ENCODE assay signal across 2 cellular contexts in genomic region chr9:19050637-19051591, GRCh38.
TF ChIP-seq lines count a peak whose summit lies in the region.

No MANE protein-coding gene starts in this region.

TF ChIP-seq in A549, 52 proteins besides CTCF, POLR2A, EP300 and RAD21:
- TF ChIP-seq MAFK (IDR thresholded peaks at IDR 0.05; ENCODE audit: partially characterized antibody): peak; percentile 75
- TF ChIP-seq JUNB (IDR thresholded peaks at IDR 0.05): no peak

TF ChIP-seq in GM12878, 131 proteins besides CTCF, POLR2A, EP300 and RAD21:
- TF ChIP-seq SIX5 (IDR thresholded peaks at IDR 0.05; ENCODE audit: low read depth, low read length, severe bottlenecking): no peak
- no peak for TF ChIP-seq ZSCAN29 (IDR thresholded peaks at IDR 0.05)
- TF ChIP-seq HDAC2 (IDR thresholded peaks at IDR 0.05): no peak
